In genomic region chr10:47743611-47744560, GRCh38 we compare ENCODE assay signal across 8 cellular contexts. TPM values are rescaled to one million over a fixed set of nuclear protein-coding genes. Genes with fewer than 3 reads are reported as not detected.
A peak's percentile ranks its signal among the peaks of the same experiment; 100 is the strongest.
DNase-seq lines count a peak whose midpoint lies in the region; ATAC-seq and TF ChIP-seq lines count a peak whose summit lies in the region.
"Not testable (repeated sequence)": the region's sequence is repeated elsewhere in the genome, so short reads cannot be mapped to it uniquely, and the experiment has no call there.

No MANE protein-coding gene starts in this region.

- BruUV-seq in A673 (replicated peaks; lab: Mats Ljungman, UMichigan) = not testable (repeated sequence)

- H3K4me1 ChIP-seq in A673 (ENCODE audit: insufficient read depth, low read length, poor library complexity, severe bottlenecking) = not testable (repeated sequence)

- not testable (repeated sequence) for H3K27me3 Mint-ChIP-seq in effector memory CD8-positive, alpha-beta T cell

- H3K9me3 ChIP-seq in A673 (ENCODE audit: low read depth, low read length, poor library complexity, severe bottlenecking) = not testable (repeated sequence)

- ATAC-seq in GM18909 (IDR thresholded peaks at IDR 0.05; ENCODE audit: poor library complexity, unreplicated experiment) = peak; percentile 85
- ATAC-seq in HG02763 (IDR thresholded peaks at IDR 0.05; ENCODE audit: unreplicated experiment) = peak; percentile 82
- peak; percentile 90 for ATAC-seq in effector memory CD8-positive, alpha-beta T cell (replicated peaks)
- ATAC-seq in sciatic nerve = peak; percentile 80

- peak overlapping the region in 1 of 2 donors; percentile 34 for H3K4me3 Mint-ChIP-seq in effector memory CD8-positive, alpha-beta T cell

- not testable (repeated sequence) for H3K36me3 Mint-ChIP-seq in effector memory CD8-positive, alpha-beta T cell (ENCODE audit: insufficient read depth)

- not testable (repeated sequence) for H3K9me3 Mint-ChIP-seq in effector memory CD8-positive, alpha-beta T cell

- DNase-seq in A673 (ENCODE audit: low spot score) = not testable (repeated sequence)
- DNase-seq in M059J (ENCODE audit: low read depth) = peak; percentile 14
- DNase-seq in activated T-cell treated with anti-CD3 and anti-CD28 coated beads, Interleukin-2, amount 50 U/mL, for 48 hours = peak; percentile 53 to 60
- peak; percentile 5 to 55 (median 18) for DNase-seq in effector memory CD8-positive, alpha-beta T cell
- peak; percentile 4 for DNase-seq in kidney tubule cell (ENCODE audit: low spot score)
- DNase-seq in sciatic nerve (ENCODE audit: low spot score) = peak; percentile 56

- not testable (repeated sequence) for H3K27ac Mint-ChIP-seq in effector memory CD8-positive, alpha-beta T cell

- intact Hi-C loops in A673 (cut with micrococcal nuclease; ENCODE audit: unreplicated experiment); sciatic nerve (cut with DNase I): not testable (repeated sequence)

- POLR2A ChIA-PET in A673 (lab: Charles Lee; ENCODE audit: low non-redundant PET) = not testable (repeated sequence)

- CTCF ChIA-PET in A673 (lab: Charles Lee) = not testable (repeated sequence)

- H3K4me3 ChIP-seq in A673 (ENCODE audit: low read depth, low read length, poor library complexity, severe bottlenecking) = peak overlapping the region; percentile 29

- H3K27ac ChIP-seq in A673 (ENCODE audit: low read depth, low read length, poor library complexity, severe bottlenecking) = not testable (repeated sequence)

- H3K4me1 Mint-ChIP-seq in effector memory CD8-positive, alpha-beta T cell (ENCODE audit: low read depth in 2 of 2) = not testable (repeated sequence)

- not testable (repeated sequence) for H3K36me3 ChIP-seq in A673 (ENCODE audit: insufficient read depth, low read length, poor library complexity, severe bottlenecking)

- H3K27me3 ChIP-seq in A673 (replicated peaks; ENCODE audit: insufficient read depth, low read depth, low read length, poor library complexity) = not testable (repeated sequence)

- TF ChIP-seq CTCF in A673 (conservative IDR thresholded peaks at IDR 0.05; ENCODE audit: low read depth, low read length) = not testable (repeated sequence)

RNA-seq across cellular contexts. Expression of gene SYT15B, which starts 19.5 kb away (rescaled TPM):
- total RNA-seq in A673 (2021) (0.21 and 0.26 TPM in 2 replicates), sciatic nerve (12.5 TPM)
- 0.05 TPM in 1 of 2 replicates, not detected in the other for total RNA-seq in M059J (2014; rRNA removed; shearing (Covaris generic))

Comparison
In these comparisons a context has a peak if more than half of its experiments do, and no peak if none do; other contexts are left out.
1. RNA of gene SYT15B, which starts 19.5 kb away (total RNA-seq): 12.5 TPM in sciatic nerve (single experiment); 0.21 to 0.26 TPM in A673 and 0.05 TPM in M059J; every median in the first group is over 10 times any median in the second.
2. Peak in every context shown above with its lines, with median percentiles within 50 percentile points of each other: ATAC-seq.